In the genomic region with DNA sequence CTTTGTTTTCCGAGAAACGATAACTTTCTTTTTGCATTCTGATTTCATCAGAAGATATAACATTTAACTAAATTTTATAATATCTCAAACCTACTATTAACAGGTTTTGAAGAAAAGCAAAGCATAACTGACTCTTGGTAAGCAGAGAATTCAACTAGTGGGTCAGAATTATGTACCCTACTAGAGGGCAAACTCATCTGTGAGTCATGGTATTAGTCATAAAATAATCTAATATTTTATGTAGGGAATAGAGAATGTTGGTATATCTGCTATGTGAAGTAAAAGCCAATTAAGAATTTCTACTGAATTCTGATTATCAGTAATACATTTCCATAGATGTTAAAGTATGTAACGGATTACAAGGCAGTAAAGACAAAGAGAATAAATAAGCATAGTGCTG, we compare ENCODE assay signal across 19 cellular contexts.
"Had no signal": no experiment of that assay in that cellular context is flagged by ENCODE, and none has a peak within 500 bp of the region (broad histone marks: within the 10 kb centered on the region; RNA-seq: fewer than 3 reads in every experiment).

No MANE protein-coding gene starts in this region.

- H3K9me3 ChIP-seq: neutrophil, tibial artery had no signal

- H3K27me3 ChIP-seq: dorsolateral prefrontal cortex, neutrophil, tibial artery had no signal

- H2AFZ ChIP-seq: parathyroid adenoma had no signal

- DNase-seq: activated B cell treated with CpG ODN at 0.5 μM for 24 hours; activated CD4-positive, alpha-beta T cell treated with anti-CD3 and anti-CD28 coated beads for 48 hours; activated CD8-positive, alpha-beta memory T cell treated with anti-CD3 and anti-CD28 coated beads, Interleukin-2, amount 50 U/mL, for 4 hours; activated CD8-positive, alpha-beta T cell treated with anti-CD3 and anti-CD28 coated beads for 36 hours; activated gamma-delta T cell; activated T-cell treated with anti-CD3 and anti-CD28 coated beads, Interleukin-2, amount 50 U/mL, for 72 hours; amniotic stem cell; dorsolateral prefrontal cortex; endodermal cell; foreskin melanocyte; mesendoderm; natural killer cell; stimulated activated CD4-positive, alpha-beta T cell treated with anti-CD3 and anti-CD28 coated beads, Interleukin-15, amount 100 ng/mL, for 24 hours; stimulated activated CD4-positive, alpha-beta T cell treated with anti-CD3 and anti-CD28 coated beads, Interleukin-4, amount 100 ng/mL, for 1 hour; stimulated activated naive CD4-positive, alpha-beta T cell; tibial artery had no signal

- H3K27ac ChIP-seq: dorsolateral prefrontal cortex, neutrophil, parathyroid adenoma, tibial artery had no signal

- H3K9ac ChIP-seq: parathyroid adenoma had no signal

- H3K79me2 ChIP-seq: parathyroid adenoma had no signal

- H3K36me3 ChIP-seq: neutrophil had no signal

- FAIRE-seq: urothelium cell line had no signal

- H3K4me1 ChIP-seq: parathyroid adenoma, tibial artery had no signal

- H3K4me3 ChIP-seq: dorsolateral prefrontal cortex, tibial artery had no signal
